ENCODE assay signal across 14 cellular contexts in genomic region chr2:64426191-64426952, GRCh38. TPM values are rescaled to one million over a fixed set of nuclear protein-coding genes. Genes with fewer than 3 reads are reported as not detected.
A peak's percentile ranks its signal among the peaks of the same experiment; 100 is the strongest.
DNase-seq lines count a peak whose midpoint lies in the region; ATAC-seq and TF ChIP-seq lines count a peak whose summit lies in the region.
"Had no signal": no experiment of that assay in that cellular context is flagged by ENCODE, and none has a peak within 500 bp of the region (broad histone marks: within the 10 kb centered on the region; RNA-seq: fewer than 3 reads in every experiment).

No MANE protein-coding gene starts in this region.

- intact Hi-C loops in esophagus squamous epithelium (cut with DNase I), result no loop called here
- intact Hi-C loops in CD8-positive, alpha-beta T cell (cut with DNase I, micrococcal nuclease), result no loop called here

- DNase-seq in A172 (ENCODE audit: low spot score), result peak; percentile 63
- DNase-seq in astrocyte of the hippocampus (ENCODE audit: low read depth, low spot score), result peak; percentile 64
- DNase-seq in left lobe of liver (ENCODE audit: low spot score), result no peak
- no peak for DNase-seq in GM19240 (ENCODE audit: insufficient read length, low spot score)
- no peak for DNase-seq in activated naive CD8-positive, alpha-beta T cell treated with anti-CD3 and anti-CD28 coated beads for 36 hours
- no peak for DNase-seq in esophagus squamous epithelium (lab: John Stamatoyannopoulos, UW)
- no peak for DNase-seq in CD8-positive, alpha-beta T cell
- DNase-seq: activated CD8-positive, alpha-beta memory T cell treated with anti-CD3 and anti-CD28 coated beads, Interleukin-2, amount 50 U/mL, for 4 hours; activated naive CD4-positive, alpha-beta T cell treated with anti-CD3 and anti-CD28 coated beads for 36 hours; cerebellar nuclear complex; NCI-H446; T-cell had no signal

- H3K9me3 Mint-ChIP-seq in activated naive CD8-positive, alpha-beta T cell treated with anti-CD3 and anti-CD28 coated beads for 36 hours, result no peaks in the 10 kb centered on the region
- no peaks in the 10 kb centered on the region for H3K9me3 Mint-ChIP-seq in CD8-positive, alpha-beta T cell
- H3K9me3 Mint-ChIP-seq: activated naive CD4-positive, alpha-beta T cell treated with anti-CD3 and anti-CD28 coated beads for 36 hours; T-cell had no signal

- H3K9me3 ChIP-seq in esophagus squamous epithelium, result no peaks in the 10 kb centered on the region
- no peaks in the 10 kb centered on the region for H3K9me3 ChIP-seq in CD8-positive, alpha-beta T cell (ENCODE audit: low read length)

- H3K36me3 Mint-ChIP-seq in activated naive CD8-positive, alpha-beta T cell treated with anti-CD3 and anti-CD28 coated beads for 36 hours, result no peaks in the 10 kb centered on the region
- no peaks in the 10 kb centered on the region for H3K36me3 Mint-ChIP-seq in CD8-positive, alpha-beta T cell
- H3K36me3 Mint-ChIP-seq: memory B cell, T-cell had no signal

- no peak overlapping the region for H3K27ac Mint-ChIP-seq in activated naive CD8-positive, alpha-beta T cell treated with anti-CD3 and anti-CD28 coated beads for 36 hours
- no peak overlapping the region for H3K27ac Mint-ChIP-seq in CD8-positive, alpha-beta T cell
- H3K27ac Mint-ChIP-seq: activated naive CD4-positive, alpha-beta T cell treated with anti-CD3 and anti-CD28 coated beads for 36 hours; memory B cell; T-cell had no signal

- H3K4me3 ChIP-seq in esophagus squamous epithelium, result no peak overlapping the region
- H3K4me3 ChIP-seq in CD8-positive, alpha-beta T cell (ENCODE audit: low read depth, low read length), result no peak overlapping the region

- no peak for TF ChIP-seq POLR2A in esophagus squamous epithelium (IDR thresholded peaks at IDR 0.05)

- 44 to 55% methylated on average over 5 of the region's 5 CpGs for WGBS in esophagus squamous epithelium, 2 donors

- H3K4me3 Mint-ChIP-seq in activated naive CD8-positive, alpha-beta T cell treated with anti-CD3 and anti-CD28 coated beads for 36 hours, result no peak overlapping the region
- H3K4me3 Mint-ChIP-seq in CD8-positive, alpha-beta T cell, result no peak overlapping the region
- H3K4me3 Mint-ChIP-seq: activated naive CD4-positive, alpha-beta T cell treated with anti-CD3 and anti-CD28 coated beads for 36 hours; memory B cell; T-cell had no signal

- H3K4me1 Mint-ChIP-seq in activated naive CD8-positive, alpha-beta T cell treated with anti-CD3 and anti-CD28 coated beads for 36 hours, result no peaks in the 10 kb centered on the region
- no peaks in the 10 kb centered on the region for H3K4me1 Mint-ChIP-seq in CD8-positive, alpha-beta T cell (ENCODE audit: low read depth)
- H3K4me1 Mint-ChIP-seq: memory B cell, T-cell had no signal

- no peak overlapping the region for H3K27ac ChIP-seq in esophagus squamous epithelium
- no peak overlapping the region for H3K27ac ChIP-seq in CD8-positive, alpha-beta T cell (ENCODE audit: low read depth, low read length)

- peaks cover 3% of the 10 kb centered on the region for H3K27me3 Mint-ChIP-seq in activated naive CD8-positive, alpha-beta T cell treated with anti-CD3 and anti-CD28 coated beads for 36 hours
- no peaks in the 10 kb centered on the region for H3K27me3 Mint-ChIP-seq in CD8-positive, alpha-beta T cell (ENCODE audit: low read depth)
- H3K27me3 Mint-ChIP-seq: memory B cell had no signal

- CTCF ChIA-PET in CD8-positive, alpha-beta T cell (lab: Charles Lee), result no interaction called here

- no peak for TF ChIP-seq EP300 in Ishikawa (IDR thresholded peaks at IDR 0.05; ENCODE audit: borderline replicate concordance)

- TF ChIP-seq CTCF in esophagus squamous epithelium (IDR thresholded peaks at IDR 0.05), result no peak
- TF ChIP-seq CTCF in CD8-positive, alpha-beta T cell (IDR thresholded peaks at IDR 0.05), result no peak

- H3K36me3 ChIP-seq in esophagus squamous epithelium, result no peaks in the 10 kb centered on the region
- H3K36me3 ChIP-seq in CD8-positive, alpha-beta T cell (ENCODE audit: insufficient read depth, low read length), result no peaks in the 10 kb centered on the region

- H3K4me1 ChIP-seq in esophagus squamous epithelium, result peaks cover 0 to 6% (median 0%) of the 10 kb centered on the region in 3 donors
- no peaks in the 10 kb centered on the region for H3K4me1 ChIP-seq in CD8-positive, alpha-beta T cell (ENCODE audit: insufficient read depth, low read length)

- no peaks in the 10 kb centered on the region for H3K27me3 ChIP-seq in esophagus squamous epithelium
- H3K27me3 ChIP-seq in CD8-positive, alpha-beta T cell (ENCODE audit: insufficient read depth, low read length), result no peaks in the 10 kb centered on the region

- peak; percentile 38 for ATAC-seq in left lobe of liver
- ATAC-seq in CD8-positive, alpha-beta T cell, result no peak
- ATAC-seq: T-cell had no signal

- no peak for TF ChIP-seq RAD21 in Ishikawa (IDR thresholded peaks at IDR 0.05; ENCODE audit: low read depth)

- POLR2A ChIA-PET in CD8-positive, alpha-beta T cell (lab: Charles Lee), result no interaction called here

TF ChIP-seq in Ishikawa, 13 proteins besides CTCF, POLR2A, EP300 and RAD21:
- TF ChIP-seq ZBTB7A (IDR thresholded peaks at IDR 0.05; ENCODE audit: low read depth) (no peak), TEAD4 (IDR thresholded peaks at IDR 0.05) (0 out of 2 replicates have a peak, but pooled peaks have one; percentile 28)

RNA-seq across cellular contexts. Expression of gene LGALSL, which starts 27.6 kb away (rescaled TPM):
- total RNA-seq in A172 (2014; rRNA removed; shearing (Covaris generic)), result 7.6 and 20.3 TPM in 2 replicates
- total RNA-seq in left lobe of liver (5.5 TPM), esophagus squamous epithelium (10 to 100 TPM; 16.4 to 56.0 (median 33.5) TPM)
- 1 to 10 TPM; 4.0 to 4.1 TPM for total RNA-seq in activated naive CD8-positive, alpha-beta T cell treated with anti-CD3 and anti-CD28 coated beads for 36 hours
- total RNA-seq in CD8-positive, alpha-beta T cell, result under 1 TPM; 0.35 to 0.39 TPM

Comparison
In these comparisons a context has a peak if more than half of its experiments do, and no peak if none do; other contexts are left out.
1. DNase-seq: peak in A172 (single experiment) and astrocyte of the hippocampus (single experiment); none in left lobe of liver (single experiment), GM19240 (single experiment), activated naive CD8-positive, alpha-beta T cell treated with anti-CD3 and anti-CD28 coated beads for 36 hours (single experiment), esophagus squamous epithelium (single experiment) and CD8-positive, alpha-beta T cell (0 of 7).